Comparison of ENCODE assay signal across 1 cellular context in the genomic region with DNA sequence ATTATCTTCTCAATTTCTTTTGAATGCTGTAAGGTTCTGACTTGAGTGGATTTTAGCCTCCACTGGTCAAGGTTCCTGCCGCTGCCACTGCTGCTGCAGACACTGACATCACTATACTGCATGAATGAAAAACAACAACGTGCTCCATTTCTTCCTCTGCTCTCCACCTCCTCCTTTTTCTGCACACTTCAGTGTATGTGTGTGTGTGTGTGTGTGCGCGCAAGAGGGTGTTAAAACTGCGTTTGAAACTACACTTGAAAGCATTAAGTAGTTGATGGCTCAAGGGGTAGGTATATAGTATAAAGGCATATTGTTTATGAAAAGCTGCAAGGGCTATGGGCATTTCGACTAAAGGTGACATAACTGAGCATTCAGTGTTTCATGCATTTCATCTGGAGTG.
TF ChIP-seq lines count a peak whose summit lies in the region.

No MANE protein-coding gene starts in this region.

TF ChIP-seq in SK-N-SH treated with all-trans-retinoic acid at 6 μM for 48 hours, 23 proteins besides CTCF, POLR2A, EP300 and RAD21 (continued from another document):
- TF ChIP-seq, protein P1, sequence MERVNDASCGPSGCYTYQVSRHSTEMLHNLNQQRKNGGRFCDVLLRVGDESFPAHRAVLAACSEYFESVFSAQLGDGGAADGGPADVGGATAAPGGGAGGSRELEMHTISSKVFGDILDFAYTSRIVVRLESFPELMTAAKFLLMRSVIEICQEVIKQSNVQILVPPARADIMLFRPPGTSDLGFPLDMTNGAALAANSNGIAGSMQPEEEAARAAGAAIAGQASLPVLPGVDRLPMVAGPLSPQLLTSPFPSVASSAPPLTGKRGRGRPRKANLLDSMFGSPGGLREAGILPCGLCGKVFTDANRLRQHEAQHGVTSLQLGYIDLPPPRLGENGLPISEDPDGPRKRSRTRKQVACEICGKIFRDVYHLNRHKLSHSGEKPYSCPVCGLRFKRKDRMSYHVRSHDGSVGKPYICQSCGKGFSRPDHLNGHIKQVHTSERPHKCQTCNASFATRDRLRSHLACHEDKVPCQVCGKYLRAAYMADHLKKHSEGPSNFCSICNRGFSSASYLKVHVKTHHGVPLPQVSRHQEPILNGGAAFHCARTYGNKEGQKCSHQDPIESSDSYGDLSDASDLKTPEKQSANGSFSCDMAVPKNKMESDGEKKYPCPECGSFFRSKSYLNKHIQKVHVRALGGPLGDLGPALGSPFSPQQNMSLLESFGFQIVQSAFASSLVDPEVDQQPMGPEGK (CRISPR knock-in tag; IDR thresholded peaks at IDR 0.05; ENCODE audit: borderline replicate concordance), result no peak
- no peak for TF ChIP-seq OSR1 (CRISPR knock-in tag; IDR thresholded peaks at IDR 0.05)
- TF ChIP-seq TOX (CRISPR knock-in tag; IDR thresholded peaks at IDR 0.05; ENCODE audit: borderline replicate concordance), result no peak
- no peak for TF ChIP-seq CSDC2 (CRISPR knock-in tag; IDR thresholded peaks at IDR 0.05)
